In the genomic region with DNA sequence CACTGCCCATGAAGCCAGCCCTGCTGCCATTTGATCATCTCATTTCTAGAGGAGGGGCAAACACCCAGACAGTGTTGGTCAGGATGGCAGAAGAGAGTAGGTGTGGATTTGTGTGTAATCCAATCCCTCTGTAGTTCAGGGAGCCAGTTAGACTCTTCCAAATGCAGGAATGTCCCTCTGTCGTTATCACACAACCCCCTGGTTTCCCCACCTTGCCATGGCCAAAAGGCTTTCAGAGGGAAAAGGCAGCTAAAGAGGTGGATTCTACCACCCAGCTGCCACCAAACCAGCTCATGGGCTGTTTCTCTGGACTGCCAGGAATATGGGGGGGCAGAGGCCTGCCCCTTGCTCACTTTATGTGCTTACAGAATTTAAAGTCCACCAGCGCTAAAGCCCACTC, we compare ENCODE assay signal across 23 cellular contexts. TPM values are rescaled to one million over a fixed set of nuclear protein-coding genes. Genes with fewer than 3 reads are reported as not detected.
DNase-seq lines count a peak whose midpoint lies in the region; ATAC-seq and TF ChIP-seq lines count a peak whose summit lies in the region.
"Had no signal": no experiment of that assay in that cellular context is flagged by ENCODE, and none has a peak within 500 bp of the region (broad histone marks: within the 10 kb centered on the region; RNA-seq: fewer than 3 reads in every experiment).

No MANE protein-coding gene starts in this region.

- TF ChIP-seq CTCF in 22Rv1 (IDR thresholded peaks at IDR 0.05) (no peak), GM23338 (conservative IDR thresholded peaks at IDR 0.05; ENCODE audit: low read depth in 2 of 2) (no peak), hepatocyte (IDR thresholded peaks at IDR 0.05; ENCODE audit: poor library complexity) (no peak), osteocyte (IDR thresholded peaks at IDR 0.05) (no peak), lower lobe of right lung (IDR thresholded peaks at IDR 0.05) (no peak)

- H3K27me3 Mint-ChIP-seq in GM23338 (ENCODE audit: insufficient read depth, low read depth, poor library complexity): peaks cover 9% of the 10 kb centered on the region
- H3K27me3 Mint-ChIP-seq in osteocyte (ENCODE audit: unreplicated experiment): no peaks in the 10 kb centered on the region

- no peaks in the 10 kb centered on the region for H3K79me2 ChIP-seq in GM23338 (replicated peaks; ENCODE audit: insufficient read depth)
- peaks cover 15% of the 10 kb centered on the region for H3K79me2 ChIP-seq in hepatocyte

- H3K4me1 ChIP-seq in GM23338 (ENCODE audit: insufficient read depth) (peaks cover 23% of the 10 kb centered on the region), hepatocyte (ENCODE audit: insufficient read depth) (peaks cover 35% of the 10 kb centered on the region), lower lobe of right lung (peaks cover 45% of the 10 kb centered on the region)

- H3K36me3 ChIP-seq in GM23338 (ENCODE audit: insufficient read depth) (no peaks in the 10 kb centered on the region), hepatocyte (replicated peaks; ENCODE audit: insufficient read depth, low read depth) (no peaks in the 10 kb centered on the region), lower lobe of right lung (peaks cover 3% of the 10 kb centered on the region)

- WGBS in hepatocyte (ENCODE audit: low lambda C conversion rate, missing lambda C conversion rate): 40% methylated on average over 2 of the region's 2 CpGs

- no peak overlapping the region for H3K4me3 Mint-ChIP-seq in GM23338
- H3K4me3 Mint-ChIP-seq in osteocyte (ENCODE audit: unreplicated experiment): no peak overlapping the region
- H3K4me3 Mint-ChIP-seq: activated CD4-positive, alpha-beta memory T cell treated with anti-CD3 and anti-CD28 coated beads for 36 hours; CD4-positive, CD25-positive, alpha-beta regulatory T cell; neural crest cell had no signal

- intact Hi-C loops in lower lobe of right lung (cut with DNase I): no loop called here

- H3K4me2 ChIP-seq in GM23338: no peak overlapping the region
- peak overlapping the region; percentile 13 for H3K4me2 ChIP-seq in hepatocyte

- peak; percentile 13 for ATAC-seq in GM23338
- ATAC-seq in lower lobe of right lung: no peak
- ATAC-seq in HG03039 (IDR thresholded peaks at IDR 0.05; ENCODE audit: unreplicated experiment): no peak
- ATAC-seq: left lung had no signal

- H3F3A ChIP-seq in GM23338 (replicated peaks; ENCODE audit: low read depth): no peaks in the 10 kb centered on the region

- H3K9me3 Mint-ChIP-seq in GM23338 (no peaks in the 10 kb centered on the region), osteocyte (ENCODE audit: unreplicated experiment) (no peaks in the 10 kb centered on the region)
- H3K9me3 Mint-ChIP-seq: activated CD4-positive, alpha-beta memory T cell treated with anti-CD3 and anti-CD28 coated beads for 36 hours; CD4-positive, CD25-positive, alpha-beta regulatory T cell; neural crest cell had no signal

- peak; percentile 55 for DNase-seq in GM23338 (ENCODE audit: low spot score)
- no peak for DNase-seq in hepatocyte (ENCODE audit: low spot score)
- peak; percentile 51 for DNase-seq in osteocyte (ENCODE audit: extremely low spot score, unreplicated experiment)
- no peak for DNase-seq in lower lobe of right lung
- DNase-seq in activated T-cell treated with anti-CD3 and anti-CD28 coated beads, Interleukin-2, amount 50 U/mL, for 48 hours: no peak
- no peak for DNase-seq in NCI-H1417 treated with DMSO at 0.1 percent for 48 hours (lab: John Stamatoyannopoulos, UW)
- DNase-seq: activated CD4-positive, alpha-beta memory T cell treated with anti-CD3 and anti-CD28 coated beads for 36 hours; activated naive CD4-positive, alpha-beta T cell treated with anti-CD3 and anti-CD28 coated beads, Interleukin-2, amount 50 U/mL, for 16 hours; activated T-cell treated with anti-CD3 and anti-CD28 coated beads, Interleukin-2, amount 50 U/mL, for 1 hour; CD4-positive, CD25-positive, alpha-beta regulatory T cell; cerebellar nuclear complex; DMS79; erythroblast; KBM-7; left lung; NCI-H1694; NCI-H226; stimulated activated CD4-positive, alpha-beta T cell treated with anti-CD3 and anti-CD28 coated beads, Interleukin-4, amount 100 ng/mL, for 24 hours; T-helper 2 cell had no signal

- H3K4me1 Mint-ChIP-seq in GM23338 (peaks cover 33% of the 10 kb centered on the region), osteocyte (ENCODE audit: unreplicated experiment) (peaks cover 72% of the 10 kb centered on the region)

- peaks cover 4% of the 10 kb centered on the region for H3K36me3 Mint-ChIP-seq in GM23338 (ENCODE audit: low read depth)
- peaks cover 17% of the 10 kb centered on the region for H3K36me3 Mint-ChIP-seq in osteocyte (ENCODE audit: unreplicated experiment)
- H3K36me3 Mint-ChIP-seq: activated CD4-positive, alpha-beta memory T cell treated with anti-CD3 and anti-CD28 coated beads for 36 hours; CD4-positive, CD25-positive, alpha-beta regulatory T cell had no signal

- H3K9me3 ChIP-seq in hepatocyte (ENCODE audit: low read depth) (no peaks in the 10 kb centered on the region), lower lobe of right lung (no peaks in the 10 kb centered on the region)
- H3K9me3 ChIP-seq: left lung had no signal

- H3K9me2 ChIP-seq in GM23338 (ENCODE audit: insufficient read depth) (no peaks in the 10 kb centered on the region), hepatocyte (replicated peaks; ENCODE audit: insufficient read depth) (no peaks in the 10 kb centered on the region)

- H3K27me3 ChIP-seq in GM23338 (ENCODE audit: insufficient read depth): no peaks in the 10 kb centered on the region
- H3K27me3 ChIP-seq in hepatocyte: no peaks in the 10 kb centered on the region
- H3K27me3 ChIP-seq in lower lobe of right lung (ENCODE audit: low read depth): no peaks in the 10 kb centered on the region
- H3K27me3 ChIP-seq: left lung had no signal

- H2AFZ ChIP-seq in GM23338: no peak overlapping the region
- H2AFZ ChIP-seq in hepatocyte: no peak overlapping the region

- no peak overlapping the region for H3K27ac Mint-ChIP-seq in GM23338
- H3K27ac Mint-ChIP-seq in osteocyte (ENCODE audit: unreplicated experiment): no peak overlapping the region
- H3K27ac Mint-ChIP-seq: activated CD4-positive, alpha-beta memory T cell treated with anti-CD3 and anti-CD28 coated beads for 36 hours; CD4-positive, CD25-positive, alpha-beta regulatory T cell had no signal

- H4K20me1 ChIP-seq in GM23338 (replicated peaks; ENCODE audit: insufficient read depth): no peaks in the 10 kb centered on the region
- peaks cover 14% of the 10 kb centered on the region for H4K20me1 ChIP-seq in hepatocyte (ENCODE audit: insufficient read depth, poor library complexity, severe bottlenecking)

- H3K27ac ChIP-seq in 22Rv1: peak overlapping the region; percentile 100
- no peak overlapping the region for H3K27ac ChIP-seq in GM23338 (ENCODE audit: low read depth)
- peak overlapping the region; percentile 45 for H3K27ac ChIP-seq in hepatocyte
- H3K27ac ChIP-seq in lower lobe of right lung: no peak overlapping the region
- H3K27ac ChIP-seq: left lung, SK-N-MC had no signal

- H3K4me3 ChIP-seq in GM23338 (no peak overlapping the region), hepatocyte (no peak overlapping the region), lower lobe of right lung (no peak overlapping the region)
- H3K4me3 ChIP-seq: left lung, SK-N-MC had no signal

TF ChIP-seq in GM23338, 12 proteins besides CTCF, POLR2A, EP300 and RAD21 (continues in another document):
- TF ChIP-seq ZNF331 (CRISPR knock-in tag; IDR thresholded peaks at IDR 0.05; ENCODE audit: low read depth) (no peak), NANOG (IDR thresholded peaks at IDR 0.05; ENCODE audit: borderline replicate concordance) (no peak), JUNB (IDR thresholded peaks at IDR 0.05; ENCODE audit: unreplicated experiment) (no peak), EZH2 (IDR thresholded peaks at IDR 0.05; ENCODE audit: low read depth, unreplicated experiment) (no peak), REST (IDR thresholded peaks at IDR 0.05; ENCODE audit: unreplicated experiment) (no peak), POLR2AphosphoS5 (IDR thresholded peaks at IDR 0.05; ENCODE audit: low read depth) (no peak)

RNA-seq across cellular contexts. Expression of gene TSKU, which starts 18.0 kb away (rescaled TPM):
- total RNA-seq in GM23338 (2014; rRNA removed; shearing (Covaris generic)): 31.1 and 33.8 TPM in 2 replicates
- 9.0 and 11.7 TPM in 2 replicates for polyA plus RNA-seq in GM23338 (2016; fragmentation: Nextera tagmentation; extraction: Ambion mirVana)
- 61.9 and 62.9 TPM in 2 replicates for total RNA-seq in hepatocyte
- polyA plus RNA-seq in hepatocyte: 73.7 and 81.9 TPM in 2 replicates
- 84.0 and 84.1 TPM in 2 replicates for total RNA-seq in osteocyte
- 16.3 TPM for total RNA-seq in lower lobe of right lung
- total RNA-seq: CD4-positive, CD25-positive, alpha-beta regulatory T cell had no signal
- polyA plus RNA-seq: CD4-positive, CD25-positive, alpha-beta regulatory T cell had no signal

RNA-seq across cellular contexts. Expression of gene ACER3, which starts 59.5 kb away (rescaled TPM):
- 25.2 and 26.5 TPM in 2 replicates for total RNA-seq in GM23338 (2014; rRNA removed; shearing (Covaris generic))
- polyA plus RNA-seq in GM23338 (2016; fragmentation: Nextera tagmentation; extraction: Ambion mirVana) (5.2 and 6.2 TPM in 2 replicates), hepatocyte (14.9 and 18.3 TPM in 2 replicates)
- total RNA-seq in hepatocyte (17.1 and 28.5 TPM in 2 replicates), osteocyte (17.4 and 17.6 TPM in 2 replicates), lower lobe of right lung (67.2 TPM)

Comparison
In these comparisons a context has a peak if more than half of its experiments do, and no peak if none do; other contexts are left out.
1. H3K27ac ChIP-seq: peak in 22Rv1 (single experiment) and hepatocyte (single experiment); none in GM23338 (single experiment) and lower lobe of right lung (single experiment).
2. DNase-seq: peak in GM23338 (single experiment) and osteocyte (single experiment); none in hepatocyte (single experiment), lower lobe of right lung (single experiment), activated T-cell treated with anti-CD3 and anti-CD28 coated beads, Interleukin-2, amount 50 U/mL, for 48 hours (0 of 2) and NCI-H1417 treated with DMSO at 0.1 percent for 48 hours (single experiment).